In genomic region chr2:110783474-110783873, GRCh38 we compare ENCODE assay signal across 24 cellular contexts. TPM values are rescaled to one million over a fixed set of nuclear protein-coding genes. Genes with fewer than 3 reads are reported as not detected.
DNase-seq lines count a peak whose midpoint lies in the region; ATAC-seq, FAIRE-seq and TF ChIP-seq lines count a peak whose summit lies in the region.
"Had no signal": no experiment of that assay in that cellular context is flagged by ENCODE, and none has a peak within 500 bp of the region (broad histone marks: within the 10 kb centered on the region; RNA-seq: fewer than 3 reads in every experiment).

No MANE protein-coding gene starts in this region.

- H3K4me3 ChIP-seq in HepG2 (replicated peaks in 1 of 3; ENCODE audit: insufficient read depth in 1 of 3, low read depth in 2 of 3, low read length in 3 of 3) = no peak overlapping the region
- H3K4me3 ChIP-seq in right lobe of liver = no peak overlapping the region
- H3K4me3 ChIP-seq: GM23338, HAP-1 had no signal

- no peaks in the 10 kb centered on the region for H3K4me1 Mint-ChIP-seq in WTC11
- H3K4me1 Mint-ChIP-seq in activated CD4-positive, alpha-beta T cell treated with anti-CD3 and anti-CD28 coated beads, Interleukin-2, amount 10 ng/mL, durations not matched to agents 24 days and 14 days = no peaks in the 10 kb centered on the region
- no peaks in the 10 kb centered on the region for H3K4me1 Mint-ChIP-seq in activated naive CD8-positive, alpha-beta T cell treated with anti-CD3 and anti-CD28 coated beads for 36 hours
- H3K4me1 Mint-ChIP-seq: CD4-positive, alpha-beta memory T cell; GM23338 had no signal

- no peak for ATAC-seq in HepG2
- no peak for ATAC-seq in right lobe of liver
- ATAC-seq in WTC11 = no peak
- no peak for ATAC-seq in GM21360 (IDR thresholded peaks at IDR 0.05; ENCODE audit: unreplicated experiment)
- ATAC-seq: GM23338 had no signal

- H2AFZ ChIP-seq in HepG2 (ENCODE audit: low read length) = no peak overlapping the region
- H2AFZ ChIP-seq: GM23338 had no signal

- intact Hi-C loops in HepG2 (cut with micrococcal nuclease; ENCODE audit: unreplicated experiment) (no loop called here), right lobe of liver (cut with DNase I) (no loop called here)
- intact Hi-C loops in activated CD4-positive, alpha-beta T cell treated with anti-CD3 and anti-CD28 coated beads, Interleukin-2, amount 10 ng/mL, durations not matched to agents 24 days and 14 days (cut with micrococcal nuclease) = no loop called here

- CTCF ChIA-PET in HepG2 (lab: Yijun Ruan, JAX; ENCODE audit: low intra/inter-chr PET ratio, low total read pairs) (no interaction called here), WTC11 (lab: Charles Lee) (no interaction called here)

- no peak for DNase-seq in HepG2 (ENCODE audit: low spot score)
- DNase-seq in right lobe of liver = no peak
- no peak for DNase-seq in HTR-8/SVneo (ENCODE audit: insufficient read length, low spot score)
- DNase-seq in WTC11 (ENCODE audit: low spot score) = no peak
- no peak for DNase-seq in urothelium cell line (ENCODE audit: low spot score)
- no peak for DNase-seq in activated CD4-positive, alpha-beta T cell treated with anti-CD3 and anti-CD28 coated beads, Interleukin-2, amount 10 ng/mL, durations not matched to agents 24 days and 14 days
- DNase-seq in activated naive CD8-positive, alpha-beta T cell treated with anti-CD3 and anti-CD28 coated beads for 36 hours = no peak
- DNase-seq: C1 segment of cervical spinal cord; Calu3; CD4-positive, alpha-beta memory T cell; COR-L47; DMS153; DMS79 treated with DMSO at 0.1 percent for 48 hours; GF-D8; HFFc6 had no signal

- H3K4me3 Mint-ChIP-seq in WTC11 = no peak overlapping the region
- no peak overlapping the region for H3K4me3 Mint-ChIP-seq in activated CD4-positive, alpha-beta T cell treated with anti-CD3 and anti-CD28 coated beads, Interleukin-2, amount 10 ng/mL, durations not matched to agents 24 days and 14 days
- H3K4me3 Mint-ChIP-seq in activated naive CD8-positive, alpha-beta T cell treated with anti-CD3 and anti-CD28 coated beads for 36 hours = no peak overlapping the region
- H3K4me3 Mint-ChIP-seq: CD4-positive, alpha-beta memory T cell; GM23338; HFFc6 had no signal

- BruUV-seq in HepG2 (replicated peaks; lab: Mats Ljungman, UMichigan) = no TSS peak

- POLR2A ChIA-PET in HepG2 (lab: Yijun Ruan, JAX) (no interaction called here), WTC11 (lab: Charles Lee) (no interaction called here)

- no peak for FAIRE-seq in HepG2 (lab: Jason Lieb, UNC)
- peak; percentile 20 for FAIRE-seq in HTR-8/SVneo (lab: Jason Lieb, UNC)
- peak; percentile 97 for FAIRE-seq in urothelium cell line (lab: Jason Lieb, UNC)
- FAIRE-seq: H54 had no signal

- TF ChIP-seq EP300 in HepG2 (IDR thresholded peaks at IDR 0.05; ENCODE audit: low read depth in 2 of 2, low read length in 2 of 2) = no peak
- no peak for TF ChIP-seq EP300 in HepG2 (CRISPR knock-in tag; IDR thresholded peaks at IDR 0.05; ENCODE audit: borderline replicate concordance)

- TF ChIP-seq POLR2A in HepG2 (IDR thresholded peaks at IDR 0.05; ENCODE audit: insufficient read depth in 1 of 2, low read depth in 2 of 2, low read length in 2 of 2) (no peak), right lobe of liver (IDR thresholded peaks at IDR 0.05) (no peak)

- WGBS in HepG2 (ENCODE audit: low lambda C conversion rate) = 0% methylated on average over 2 of the region's 2 CpGs
- WGBS in right lobe of liver (ENCODE audit: insufficient coverage, low coverage, low lambda C conversion rate, missing lambda C conversion rate) = 36% methylated on average over 2 of the region's 2 CpGs

- H3K9ac ChIP-seq in HepG2 (ENCODE audit: insufficient read depth, low read depth, low read length) = no peak overlapping the region

- in situ Hi-C loops in HepG2 (cut with HindIII; ENCODE audit: extremely low pct_ligation_motif_present, low pct_unique_long_range_greater_than_20kb) = no loop called here

- H3K79me2 ChIP-seq in HepG2 (ENCODE audit: insufficient read depth, low read length) = no peaks in the 10 kb centered on the region

- H3K27me3 Mint-ChIP-seq in WTC11 (ENCODE audit: low read depth) = no peaks in the 10 kb centered on the region
- peaks cover 48% of the 10 kb centered on the region for H3K27me3 Mint-ChIP-seq in activated CD4-positive, alpha-beta T cell treated with anti-CD3 and anti-CD28 coated beads, Interleukin-2, amount 10 ng/mL, durations not matched to agents 24 days and 14 days
- peaks cover 39% of the 10 kb centered on the region for H3K27me3 Mint-ChIP-seq in activated naive CD8-positive, alpha-beta T cell treated with anti-CD3 and anti-CD28 coated beads for 36 hours

- H3K27ac Mint-ChIP-seq in WTC11 = 0 out of 2 replicates have a peak overlapping the region, but pooled peaks have one; percentile 21
- no peak overlapping the region for H3K27ac Mint-ChIP-seq in activated CD4-positive, alpha-beta T cell treated with anti-CD3 and anti-CD28 coated beads, Interleukin-2, amount 10 ng/mL, durations not matched to agents 24 days and 14 days
- H3K27ac Mint-ChIP-seq in activated naive CD8-positive, alpha-beta T cell treated with anti-CD3 and anti-CD28 coated beads for 36 hours = no peak overlapping the region
- H3K27ac Mint-ChIP-seq: CD4-positive, alpha-beta memory T cell; GM23338; HFFc6 had no signal

- no peak for TF ChIP-seq RAD21 in HepG2 (CRISPR knock-in tag; IDR thresholded peaks at IDR 0.05)

- H3K27me3 ChIP-seq in HepG2 (ENCODE audit: control insufficient read depth in 1 of 2, insufficient read depth in 2 of 2, low read length in 2 of 2) = peaks cover 0 to 9% of the 10 kb centered on the region in 2 experiments; a peak in 2 of 5 replicates
- H3K27me3 ChIP-seq in right lobe of liver = no peaks in the 10 kb centered on the region

- no peaks in the 10 kb centered on the region for H4K20me1 ChIP-seq in HepG2 (ENCODE audit: insufficient read depth, low read length)

- H3K27ac ChIP-seq in HepG2 (ENCODE audit: extremely low read length, insufficient read depth, low read length) = no peak overlapping the region
- H3K27ac ChIP-seq in right lobe of liver = no peak overlapping the region

- H3K36me3 ChIP-seq in HepG2 (replicated peaks in 1 of 2; ENCODE audit: control insufficient read depth in 1 of 2, insufficient read depth in 2 of 2, low read length in 2 of 2) (no peaks in the 10 kb centered on the region), right lobe of liver (no peaks in the 10 kb centered on the region)
- H3K36me3 ChIP-seq: HAP-1 had no signal

- H3K9me3 Mint-ChIP-seq in WTC11 = peaks cover 11% of the 10 kb centered on the region
- no peaks in the 10 kb centered on the region for H3K9me3 Mint-ChIP-seq in activated CD4-positive, alpha-beta T cell treated with anti-CD3 and anti-CD28 coated beads, Interleukin-2, amount 10 ng/mL, durations not matched to agents 24 days and 14 days
- H3K9me3 Mint-ChIP-seq in activated naive CD8-positive, alpha-beta T cell treated with anti-CD3 and anti-CD28 coated beads for 36 hours = no peaks in the 10 kb centered on the region
- H3K9me3 Mint-ChIP-seq: GM23338, HFFc6 had no signal

- no peaks in the 10 kb centered on the region for H3K4me1 ChIP-seq in HepG2 (ENCODE audit: insufficient read depth, low read length)
- no peaks in the 10 kb centered on the region for H3K4me1 ChIP-seq in right lobe of liver
- H3K4me1 ChIP-seq: HAP-1 had no signal

- peaks cover 17% of the 10 kb centered on the region for H3K36me3 Mint-ChIP-seq in WTC11
- no peaks in the 10 kb centered on the region for H3K36me3 Mint-ChIP-seq in activated CD4-positive, alpha-beta T cell treated with anti-CD3 and anti-CD28 coated beads, Interleukin-2, amount 10 ng/mL, durations not matched to agents 24 days and 14 days (ENCODE audit: low read depth)
- H3K36me3 Mint-ChIP-seq in activated naive CD8-positive, alpha-beta T cell treated with anti-CD3 and anti-CD28 coated beads for 36 hours = no peaks in the 10 kb centered on the region
- H3K36me3 Mint-ChIP-seq: CD4-positive, alpha-beta memory T cell had no signal

- H3K9me3 ChIP-seq in HepG2 (ENCODE audit: low read length) (no peaks in the 10 kb centered on the region), right lobe of liver (no peaks in the 10 kb centered on the region)
- H3K9me3 ChIP-seq: HAP-1 had no signal

- no peak overlapping the region for H3K4me2 ChIP-seq in HepG2 (ENCODE audit: low read depth, low read length)
- H3K4me2 ChIP-seq: GM23338 had no signal

- TF ChIP-seq CTCF in HepG2 (CRISPR knock-in tag; IDR thresholded peaks at IDR 0.05) (no peak), right lobe of liver (IDR thresholded peaks at IDR 0.05) (no peak), WTC11 (IDR thresholded peaks at IDR 0.05) (no peak)

TF ChIP-seq in WTC11, 78 proteins besides CTCF, POLR2A, EP300 and RAD21:
- TF ChIP-seq RELA (CRISPR knock-in tag; IDR thresholded peaks at IDR 0.05; ENCODE audit: borderline replicate concordance) (no peak), ZNF423 (CRISPR knock-in tag; IDR thresholded peaks at IDR 0.05) (no peak), MYBL2 (CRISPR knock-in tag; IDR thresholded peaks at IDR 0.05) (no peak)

RNA-seq across cellular contexts. Expression of gene ACOXL, which starts 51.1 kb away (rescaled TPM):
- total RNA-seq in HepG2 (2016; rRNA removed; fragmentation: Illumina TruSeq; extraction: Trizol) = not detected in 2 replicates
- not detected in 2 replicates for total RNA-seq in HepG2 (2016; cell fraction: cytosol; rRNA removed; fragmentation: Illumina TruSeq; extraction: Trizol; ENCODE audit: low read depth)
- not detected in 2 replicates for total RNA-seq in HepG2 (2016; cell fraction: insoluble cytoplasmic fraction; rRNA removed; fragmentation: Illumina TruSeq; extraction: Trizol)
- total RNA-seq in HepG2 (2016; cell fraction: membrane; rRNA removed; fragmentation: Illumina TruSeq; extraction: Trizol) = not detected in 2 replicates
- not detected in 2 replicates for total RNA-seq in HepG2 (2016; cell fraction: nucleus; rRNA removed; fragmentation: Illumina TruSeq; extraction: Trizol)
- not detected in 2 replicates for polyA plus RNA-seq in HepG2 (2011; rRNA removed)
- not detected in 2 replicates for polyA plus RNA-seq in HepG2 (2011; cell fraction: cytosol; rRNA removed)
- polyA plus RNA-seq in HepG2 (2011; cell fraction: nucleus; rRNA removed) = not detected in 2 replicates
- 0.11 TPM in 1 of 2 replicates, not detected in the other for polyA plus RNA-seq in HepG2 (2012)
- not detected in 2 replicates for polyA plus RNA-seq in HepG2 (2016; cell fraction: cytosol; fragmentation: Illumina TruSeq; extraction: Trizol; ENCODE audit: low read depth)
- polyA plus RNA-seq in HepG2 (2016; cell fraction: insoluble cytoplasmic fraction; fragmentation: Illumina TruSeq; extraction: Trizol; ENCODE audit: low read depth) = not detected in 2 replicates
- polyA plus RNA-seq in HepG2 (2016; cell fraction: membrane; fragmentation: Illumina TruSeq; extraction: Trizol; ENCODE audit: low read depth) = not detected in 2 replicates
- not detected in 2 replicates for polyA plus RNA-seq in HepG2 (2016; cell fraction: nucleus; fragmentation: Illumina TruSeq; extraction: Trizol; ENCODE audit: insufficient read depth, low read depth)
- polyA minus RNA-seq in HepG2 (2011; rRNA and poly(A)+ RNA removed; ENCODE audit: low replicate concordance) = not detected in 2 replicates
- polyA minus RNA-seq in HepG2 (2011; cell fraction: cytosol; rRNA and poly(A)+ RNA removed) = not detected in 2 replicates
- polyA minus RNA-seq in HepG2 (2011; cell fraction: nucleus; rRNA and poly(A)+ RNA removed) = not detected in 2 replicates
- not detected for total RNA-seq in right lobe of liver
- 14.6 to 15.8 TPM (median 14.9 TPM) in 3 replicates for total RNA-seq in WTC11 (2021)
- 0.69 and 1.0 TPM in 2 replicates for total RNA-seq in activated CD4-positive, alpha-beta T cell treated with anti-CD3 and anti-CD28 coated beads, Interleukin-2, amount 10 ng/mL, durations not matched to agents 24 days and 14 days
- not detected for total RNA-seq in activated naive CD8-positive, alpha-beta T cell treated with anti-CD3 and anti-CD28 coated beads for 36 hours
- total RNA-seq: A172; A673; CD4-positive, alpha-beta memory T cell; Daoy; G401; HFFc6 had no signal
- polyA plus RNA-seq: BJ; CD4-positive, alpha-beta memory T cell had no signal
